12 cellular contexts compared by ENCODE assay signal in genomic region chr2:177572236-177572671, GRCh38.
DNase-seq lines count a peak whose midpoint lies in the region; ATAC-seq, FAIRE-seq and TF ChIP-seq lines count a peak whose summit lies in the region.
"Had no signal": no experiment of that assay in that cellular context is flagged by ENCODE, and none has a peak within 500 bp of the region (broad histone marks: within the 10 kb centered on the region; RNA-seq: fewer than 3 reads in every experiment).

No MANE protein-coding gene starts in this region.

- no peaks in the 10 kb centered on the region for H3K27me3 ChIP-seq in heart left ventricle

- no peaks in the 10 kb centered on the region for H3K4me1 ChIP-seq in heart left ventricle

- H3K9me3 ChIP-seq in heart left ventricle = no peaks in the 10 kb centered on the region

- peak overlapping the region in 1 of 12 donors; percentile 64 for H3K27ac ChIP-seq in heart left ventricle

- DNase-seq in EL = peak; percentile 12
- peak; percentile 81 for DNase-seq in NCI-H2171 (lab: John Stamatoyannopoulos, UW)
- DNase-seq in epithelial cell of proximal tubule (ENCODE audit: low read depth) = peak; percentile 38
- DNase-seq in pons (ENCODE audit: low spot score) = peak; percentile 31
- DNase-seq in GM19239 (ENCODE audit: insufficient read length, low spot score) = no peak
- DNase-seq in heart left ventricle = no peak
- DNase-seq in activated CD8-positive, alpha-beta memory T cell treated with anti-CD3 and anti-CD28 coated beads for 24 hours = no peak
- DNase-seq: IMR-90, NCI-H187, RPMI8226, substantia nigra had no signal

- intact Hi-C loops in heart left ventricle (cut with DNase I) = no loop called here

- no peaks in the 10 kb centered on the region for H3K36me3 ChIP-seq in heart left ventricle

- no peak for TF ChIP-seq POLR2A in heart left ventricle (IDR thresholded peaks at IDR 0.05)

- no peak for FAIRE-seq in GM19239 (lab: Jason Lieb, UNC)

- H3K4me3 ChIP-seq in epithelial cell of proximal tubule (ENCODE audit: low read depth, low read length) = no peak overlapping the region
- no peak overlapping the region for H3K4me3 ChIP-seq in heart left ventricle

- 83 to 90% (median 85%) methylated on average over 2 of the region's 2 CpGs for WGBS in heart left ventricle, 4 donors

- TF ChIP-seq CTCF in epithelial cell of proximal tubule (conservative IDR thresholded peaks at IDR 0.05; ENCODE audit: low read depth, low read length) (no peak), heart left ventricle (IDR thresholded peaks at IDR 0.05) (no peak)

- ATAC-seq in GM19035 (IDR thresholded peaks at IDR 0.05; ENCODE audit: unreplicated experiment) (no peak), heart left ventricle (no peak)

Comparison
In these comparisons a context has a peak if more than half of its experiments do, and no peak if none do; other contexts are left out.
1. DNase-seq: peak in EL (single experiment), NCI-H2171 (single experiment), epithelial cell of proximal tubule (single experiment) and pons (single experiment); none in GM19239 (single experiment), heart left ventricle (0 of 5) and activated CD8-positive, alpha-beta memory T cell treated with anti-CD3 and anti-CD28 coated beads for 24 hours (single experiment).